ENCODE assay signal across 8 cellular contexts in genomic region chr15:38474155-38474757, GRCh38. TPM values are rescaled to one million over a fixed set of nuclear protein-coding genes. Genes with fewer than 3 reads are reported as not detected.
DNase-seq lines count a peak whose midpoint lies in the region; ATAC-seq and TF ChIP-seq lines count a peak whose summit lies in the region.

No MANE protein-coding gene starts in this region.

- peaks cover 28% of the 10 kb centered on the region for H3K36me3 Mint-ChIP-seq in activated naive CD4-positive, alpha-beta T cell treated with anti-CD3 and anti-CD28 coated beads, Interleukin-2, amount 10 ng/mL, durations not matched to agents 7 days and 5 days
- no peaks in the 10 kb centered on the region for H3K36me3 Mint-ChIP-seq in glutamatergic neuron (ENCODE audit: unreplicated experiment)

- no peak overlapping the region for H3K4me3 Mint-ChIP-seq in activated naive CD4-positive, alpha-beta T cell treated with anti-CD3 and anti-CD28 coated beads, Interleukin-2, amount 10 ng/mL, durations not matched to agents 7 days and 5 days
- no peak overlapping the region for H3K4me3 Mint-ChIP-seq in glutamatergic neuron (ENCODE audit: unreplicated experiment)

- peaks cover 4% of the 10 kb centered on the region for H3K4me1 Mint-ChIP-seq in activated naive CD4-positive, alpha-beta T cell treated with anti-CD3 and anti-CD28 coated beads, Interleukin-2, amount 10 ng/mL, durations not matched to agents 7 days and 5 days
- no peaks in the 10 kb centered on the region for H3K4me1 Mint-ChIP-seq in glutamatergic neuron (ENCODE audit: low read depth, unreplicated experiment)

- peak; percentile 67 for TF ChIP-seq CTCF in glutamatergic neuron (IDR thresholded peaks at IDR 0.05; ENCODE audit: partially characterized antibody, unreplicated experiment)

- H3K27me3 Mint-ChIP-seq in activated naive CD4-positive, alpha-beta T cell treated with anti-CD3 and anti-CD28 coated beads, Interleukin-2, amount 10 ng/mL, durations not matched to agents 7 days and 5 days, result no peaks in the 10 kb centered on the region
- no peaks in the 10 kb centered on the region for H3K27me3 Mint-ChIP-seq in glutamatergic neuron (ENCODE audit: unreplicated experiment)

- peak overlapping the region; percentile 22 for H3K27ac Mint-ChIP-seq in activated naive CD4-positive, alpha-beta T cell treated with anti-CD3 and anti-CD28 coated beads, Interleukin-2, amount 10 ng/mL, durations not matched to agents 7 days and 5 days
- no peak overlapping the region for H3K27ac Mint-ChIP-seq in glutamatergic neuron (ENCODE audit: unreplicated experiment)

- H3K9me3 Mint-ChIP-seq in activated naive CD4-positive, alpha-beta T cell treated with anti-CD3 and anti-CD28 coated beads, Interleukin-2, amount 10 ng/mL, durations not matched to agents 7 days and 5 days, result no peaks in the 10 kb centered on the region
- no peaks in the 10 kb centered on the region for H3K9me3 Mint-ChIP-seq in glutamatergic neuron (ENCODE audit: unreplicated experiment)

- DNase-seq in DMS153 (lab: John Stamatoyannopoulos, UW) (peak; percentile 15), DMS153 treated with DMSO at 0.1 percent for 48 hours (lab: John Stamatoyannopoulos, UW; ENCODE audit: unreplicated experiment) (no peak), NCI-H510A treated with DMSO at 0.1 percent for 48 hours (lab: John Stamatoyannopoulos, UW) (peak; percentile 16), glutamatergic neuron (no peak), renal cortical epithelial cell (ENCODE audit: low read depth) (peak; percentile 80)
- peak; percentile 45 for DNase-seq in activated naive CD4-positive, alpha-beta T cell treated with anti-CD3 and anti-CD28 coated beads, Interleukin-2, amount 10 ng/mL, durations not matched to agents 7 days and 5 days

- CTCF ChIA-PET in activated naive CD4-positive, alpha-beta T cell treated with anti-CD3 and anti-CD28 coated beads, Interleukin-2, amount 10 ng/mL, durations not matched to agents 7 days and 5 days (lab: Charles Lee), result interaction anchor here (1.1 to 6.4 kb wide), 9 partner anchors 20 to 254 kb away, joined by 3 to 76 read pairs (median 6); partner anchors contain the start of gene FAM98B

- ATAC-seq in GM19351 (IDR thresholded peaks at IDR 0.05; ENCODE audit: unreplicated experiment) (peak; percentile 95), HG03175 (IDR thresholded peaks at IDR 0.05; ENCODE audit: unreplicated experiment) (peak; percentile 99)

RNA-seq across cellular contexts. Expression of gene FAM98B, which starts 20.3 kb away (rescaled TPM):
- total RNA-seq in glutamatergic neuron (ENCODE audit: unreplicated experiment) (19.9 TPM), renal cortical epithelial cell (8.3 and 14.3 TPM in 2 replicates)

Comparison
In these comparisons a context has a peak if more than half of its experiments do, and no peak if none do; other contexts are left out.
1. DNase-seq: peak in DMS153 (single experiment), NCI-H510A treated with DMSO at 0.1 percent for 48 hours (single experiment), activated naive CD4-positive, alpha-beta T cell treated with anti-CD3 and anti-CD28 coated beads, Interleukin-2, amount 10 ng/mL, durations not matched to agents 7 days and 5 days (single experiment) and renal cortical epithelial cell (single experiment); none in DMS153 treated with DMSO at 0.1 percent for 48 hours (single experiment) and glutamatergic neuron (single experiment).